In genomic region chr16:85687651-85688471, GRCh38 we compare ENCODE assay signal across 8 cellular contexts. TPM values are rescaled to one million over a fixed set of nuclear protein-coding genes. Genes with fewer than 3 reads are reported as not detected.
A peak's percentile ranks its signal among the peaks of the same experiment; 100 is the strongest.
DNase-seq lines count a peak whose midpoint lies in the region; ATAC-seq and TF ChIP-seq lines count a peak whose summit lies in the region.

No MANE protein-coding gene starts in this region.

- H3K4me1 Mint-ChIP-seq in activated naive CD8-positive, alpha-beta T cell treated with anti-CD3 and anti-CD28 coated beads, Interleukin-2, amount 10 ng/mL, durations not matched to agents 7 days and 5 days = peaks cover 20% of the 10 kb centered on the region
- peaks cover 5% of the 10 kb centered on the region for H3K4me1 Mint-ChIP-seq in memory B cell

- no peaks in the 10 kb centered on the region for H3K9me3 ChIP-seq in upper lobe of right lung
- no peaks in the 10 kb centered on the region for H3K9me3 ChIP-seq in body of pancreas

- ATAC-seq in Right ventricle myocardium superior (ENCODE audit: poor library complexity) = no peak
- no peak for ATAC-seq in left cardiac atrium
- no peak for ATAC-seq in activated naive CD8-positive, alpha-beta T cell treated with anti-CD3 and anti-CD28 coated beads, Interleukin-2, amount 10 ng/mL, durations not matched to agents 7 days and 5 days (ENCODE audit: low read depth)
- no peak for ATAC-seq in memory B cell (ENCODE audit: low read depth)
- no peak for ATAC-seq in upper lobe of right lung
- ATAC-seq in HG02840 (IDR thresholded peaks at IDR 0.05; ENCODE audit: low FRiP score, unreplicated experiment) = no peak
- no peak for ATAC-seq in body of pancreas

- POLR2A ChIA-PET in activated naive CD8-positive, alpha-beta T cell treated with anti-CD3 and anti-CD28 coated beads, Interleukin-2, amount 10 ng/mL, durations not matched to agents 7 days and 5 days (lab: Charles Lee) = no interaction called here

- H3K4me1 ChIP-seq in upper lobe of right lung = peaks cover 11% of the 10 kb centered on the region
- H3K4me1 ChIP-seq in body of pancreas = peaks cover 23% of the 10 kb centered on the region

- DNase-seq in Right ventricle myocardium superior = peak; percentile 41
- no peak for DNase-seq in left cardiac atrium
- no peak for DNase-seq in activated naive CD8-positive, alpha-beta T cell treated with anti-CD3 and anti-CD28 coated beads, Interleukin-2, amount 10 ng/mL, durations not matched to agents 7 days and 5 days
- no peak for DNase-seq in memory B cell (ENCODE audit: low spot score in 2 of 2)
- no peak for DNase-seq in upper lobe of right lung
- no peak for DNase-seq in body of pancreas
- no peak for DNase-seq in DMS 273 (lab: John Stamatoyannopoulos, UW; ENCODE audit: unreplicated experiment)

- H3K36me3 ChIP-seq in upper lobe of right lung (no peaks in the 10 kb centered on the region), body of pancreas (replicated peaks in 1 of 2; ENCODE audit: insufficient read depth in 1 of 2, low read depth in 2 of 2) (no peaks in the 10 kb centered on the region)

- H3K27me3 ChIP-seq in upper lobe of right lung = no peaks in the 10 kb centered on the region
- H3K27me3 ChIP-seq in body of pancreas = no peaks in the 10 kb centered on the region

- peak overlapping the region; percentile 85 for H3K4me3 Mint-ChIP-seq in activated naive CD8-positive, alpha-beta T cell treated with anti-CD3 and anti-CD28 coated beads, Interleukin-2, amount 10 ng/mL, durations not matched to agents 7 days and 5 days
- H3K4me3 Mint-ChIP-seq in memory B cell = peak overlapping the region; percentile 64

- H3K36me3 Mint-ChIP-seq in activated naive CD8-positive, alpha-beta T cell treated with anti-CD3 and anti-CD28 coated beads, Interleukin-2, amount 10 ng/mL, durations not matched to agents 7 days and 5 days = peaks cover 15% of the 10 kb centered on the region
- H3K36me3 Mint-ChIP-seq in memory B cell = no peaks in the 10 kb centered on the region

- peak overlapping the region; percentile 59 for H3K4me3 ChIP-seq in upper lobe of right lung
- no peak overlapping the region for H3K4me3 ChIP-seq in body of pancreas

- intact Hi-C loops in Right ventricle myocardium superior (cut with DNase I) = no loop called here
- intact Hi-C loops in left cardiac atrium (cut with DNase I) = no loop called here
- intact Hi-C loops in upper lobe of right lung (cut with DNase I) = no loop called here
- intact Hi-C loops in body of pancreas (cut with DNase I) = no loop called here

- H3K27ac Mint-ChIP-seq in activated naive CD8-positive, alpha-beta T cell treated with anti-CD3 and anti-CD28 coated beads, Interleukin-2, amount 10 ng/mL, durations not matched to agents 7 days and 5 days = peak overlapping the region; percentile 74
- H3K27ac Mint-ChIP-seq in memory B cell = no peak overlapping the region

- no peak for TF ChIP-seq POLR2A in body of pancreas (IDR thresholded peaks at IDR 0.05)

- 72 to 76% methylated on average over 39 to 46 of the region's 49 CpGs for WGBS in body of pancreas, 2 donors

- no peak overlapping the region for H3K27ac ChIP-seq in upper lobe of right lung
- no peak overlapping the region for H3K27ac ChIP-seq in body of pancreas

- H3K9me3 Mint-ChIP-seq in activated naive CD8-positive, alpha-beta T cell treated with anti-CD3 and anti-CD28 coated beads, Interleukin-2, amount 10 ng/mL, durations not matched to agents 7 days and 5 days = no peaks in the 10 kb centered on the region
- no peaks in the 10 kb centered on the region for H3K9me3 Mint-ChIP-seq in memory B cell

- TF ChIP-seq CTCF in upper lobe of right lung (IDR thresholded peaks at IDR 0.05) (no peak), body of pancreas (IDR thresholded peaks at IDR 0.05) (no peak)

- peaks cover 11% of the 10 kb centered on the region for H3K27me3 Mint-ChIP-seq in activated naive CD8-positive, alpha-beta T cell treated with anti-CD3 and anti-CD28 coated beads, Interleukin-2, amount 10 ng/mL, durations not matched to agents 7 days and 5 days
- peaks cover 5% of the 10 kb centered on the region for H3K27me3 Mint-ChIP-seq in memory B cell

RNA-seq across cellular contexts. Expression of gene GINS2, which starts 0.9 kb away (rescaled TPM):
- total RNA-seq in Right ventricle myocardium superior (0.81 TPM), left cardiac atrium (1 to 10 TPM; 1.2 to 2.4 TPM), upper lobe of right lung (0.46 TPM), body of pancreas (under 1 TPM; 0.26 to 0.33 TPM)
- 10 to 100 TPM; 33.4 to 34.2 TPM for total RNA-seq in activated naive CD8-positive, alpha-beta T cell treated with anti-CD3 and anti-CD28 coated beads, Interleukin-2, amount 10 ng/mL, durations not matched to agents 7 days and 5 days

Comparison
In these comparisons a context has a peak if more than half of its experiments do, and no peak if none do; other contexts are left out.
1. RNA of gene GINS2, which starts 0.9 kb away (total RNA-seq): 33.4 to 34.2 TPM in activated naive CD8-positive, alpha-beta T cell treated with anti-CD3 and anti-CD28 coated beads, Interleukin-2, amount 10 ng/mL, durations not matched to agents 7 days and 5 days; 1.2 to 2.4 TPM in left cardiac atrium, 0.81 TPM in Right ventricle myocardium superior (single experiment), 0.46 TPM in upper lobe of right lung (single experiment) and 0.26 to 0.33 TPM in body of pancreas; every median in the first group is over 4 times any median in the second.